25 cellular contexts compared by ENCODE assay signal in the genomic region with DNA sequence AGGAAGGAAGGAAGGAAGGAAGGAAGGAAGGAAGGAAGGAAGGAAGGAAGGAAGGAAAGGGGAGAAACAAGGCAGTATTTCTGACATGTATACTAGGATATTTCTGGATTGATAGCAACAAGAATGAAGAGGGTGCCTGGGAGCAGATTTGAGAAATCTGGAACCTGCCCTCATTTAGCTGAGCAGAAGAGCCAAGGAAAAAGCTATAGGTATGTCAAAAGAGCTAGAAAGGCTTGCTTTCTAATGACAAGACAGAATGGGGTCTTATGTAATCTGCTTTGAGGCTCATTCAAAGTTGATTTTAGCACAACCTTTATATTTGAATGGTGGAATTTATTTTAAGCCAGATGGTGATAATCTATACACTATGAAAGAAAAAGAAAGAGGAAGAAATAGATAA.
"Had no signal": no experiment of that assay in that cellular context is flagged by ENCODE, and none has a peak within 500 bp of the region (broad histone marks: within the 10 kb centered on the region; RNA-seq: fewer than 3 reads in every experiment).

No MANE protein-coding gene starts in this region.

- H3K4me1 ChIP-seq: colonic mucosa had no signal

- ATAC-seq: activated CD8-positive, alpha-beta memory T cell treated with anti-CD3 and anti-CD28 coated beads, Interleukin-2, amount 10 ng/mL, durations not matched to agents 7 days and 5 days; activated T-cell treated with anti-CD3 and anti-CD28 coated beads, Interleukin-2, amount 50 U/mL, for 4 hours; PC-3 had no signal

- H3K36me3 ChIP-seq: brain microvascular endothelial cell, colonic mucosa, MG63 had no signal

- H3K4me3 ChIP-seq: colonic mucosa, MG63 had no signal

- H3K27me3 ChIP-seq: brain microvascular endothelial cell, colonic mucosa, MG63 had no signal

- H3K9me3 ChIP-seq: colonic mucosa, MG63 had no signal

- DNase-seq: activated B cell treated with CpG ODN at 0.5 μM for 24 hours; activated CD4-positive, alpha-beta T cell treated with anti-CD3 and anti-CD28 coated beads for 1 hour; activated CD4-positive, alpha-beta T cell treated with anti-CD3 and anti-CD28 coated beads, Interleukin-2, amount 10 ng/mL, durations not matched to agents 24 days and 14 days; activated CD4-positive, alpha-beta T cell treated with anti-CD3 and anti-CD28 coated beads, Interleukin-2, amount 50 U/mL, for 48 hours; activated CD8-positive, alpha-beta memory T cell treated with anti-CD3 and anti-CD28 coated beads, Interleukin-2, amount 10 ng/mL, durations not matched to agents 7 days and 5 days; activated gamma-delta T cell; activated naive CD4-positive, alpha-beta T cell treated with anti-CD3 and anti-CD28 coated beads for 36 hours; activated T-cell treated with anti-CD3 and anti-CD28 coated beads, Interleukin-2, amount 50 U/mL, for 4 hours; amygdala; brain microvascular endothelial cell; cerebellar nuclear complex; colonic mucosa; KG1; MG63; NCI-H1048; NCI-H146; NCI-H187 treated with DMSO at 0.1 percent for 48 hours; NCI-H2081 treated with DMSO at 0.1 percent for 48 hours; NCI-H2171 treated with DMSO at 0.1 percent for 48 hours; NCI-H226; NCI-H526 treated with DMSO at 0.1 percent for 48 hours; NCI-H82; PC-3; SHP77; SW 1271 had no signal

- H3K27ac ChIP-seq: brain microvascular endothelial cell, colonic mucosa had no signal
